Comparison of ENCODE assay signal across 35 cellular contexts in genomic region chr5:14521748-14522147, GRCh38.
"Had no signal": no experiment of that assay in that cellular context is flagged by ENCODE, and none has a peak within 500 bp of the region (broad histone marks: within the 10 kb centered on the region; RNA-seq: fewer than 3 reads in every experiment).

No MANE protein-coding gene starts in this region.

- H3K27me3 ChIP-seq: adrenal gland, cardiac muscle cell, dorsolateral prefrontal cortex, heart right ventricle, left lung, neutrophil, ovary, stomach, thyroid gland had no signal

- H3K4me3 ChIP-seq: adrenal gland, cardiac muscle cell, coronary artery, dorsolateral prefrontal cortex, heart right ventricle, left lung, lower lobe of right lung, ovary, prostate gland, skin epidermis, stomach, thyroid gland had no signal

- H3K36me3 Mint-ChIP-seq: activated CD4-positive, alpha-beta memory T cell treated with anti-CD3 and anti-CD28 coated beads for 36 hours; activated naive CD8-positive, alpha-beta T cell treated with anti-CD3 and anti-CD28 coated beads for 36 hours; natural killer cell treated with Interleukin-12 subunit alpha and Interleukin-12 subunit beta and Interleukin-15 and Interleukin-18, amount 100 ng/mL, for 72 hours had no signal

- H3K9me3 ChIP-seq: adrenal gland, heart right ventricle, left lung, lower lobe of right lung, neutrophil, ovary, prostate gland, stomach, thyroid gland had no signal

- DNase-seq: activated CD4-positive, alpha-beta memory T cell treated with anti-CD3 and anti-CD28 coated beads for 36 hours; activated CD4-positive, alpha-beta T cell treated with anti-CD3 and anti-CD28 coated beads, Interleukin-2, amount 10 ng/mL, durations not matched to agents 24 days and 14 days; activated CD4-positive, CD25-positive, alpha-beta regulatory T cell treated with anti-CD3 and anti-CD28 coated beads, Interleukin-2, amount 50 U/mL, for 72 hours; activated CD8-positive, alpha-beta memory T cell treated with anti-CD3 and anti-CD28 coated beads, Interleukin-2, amount 50 U/mL, for 4 hours; activated effector memory CD4-positive, alpha-beta T cell treated with anti-CD3 and anti-CD28 coated beads, Interleukin-2, amount 50 U/mL, for 16 hours; activated naive CD4-positive, alpha-beta T cell treated with anti-CD3 and anti-CD28 coated beads for 36 hours; activated naive CD8-positive, alpha-beta T cell treated with anti-CD3 and anti-CD28 coated beads for 36 hours; activated T-cell treated with anti-CD3 and anti-CD28 coated beads, Interleukin-2, amount 50 U/mL, for 1 hour; adrenal gland; aorta; dorsolateral prefrontal cortex; effector memory CD4-positive, alpha-beta T cell; erythroblast; heart right ventricle; left lung; lower lobe of right lung; mesendoderm; ovary; retina; stimulated activated CD4-positive, alpha-beta T cell treated with anti-CD3 and anti-CD28 coated beads, Interleukin-12 subunit alpha, Interleukin-12 subunit beta, amount 100 ng/mL, for 4 hours; stimulated activated CD4-positive, alpha-beta T cell treated with anti-CD3 and anti-CD28 coated beads, Interleukin-4, amount 100 ng/mL, for 1 hour; stomach; T-helper 9 cell; thyroid gland; WERI-Rb-1 had no signal

- H3K4me3 Mint-ChIP-seq: activated CD4-positive, alpha-beta memory T cell treated with anti-CD3 and anti-CD28 coated beads for 36 hours; activated CD4-positive, alpha-beta T cell treated with anti-CD3 and anti-CD28 coated beads, Interleukin-2, amount 10 ng/mL, durations not matched to agents 24 days and 14 days; activated naive CD4-positive, alpha-beta T cell treated with anti-CD3 and anti-CD28 coated beads for 36 hours; activated naive CD8-positive, alpha-beta T cell treated with anti-CD3 and anti-CD28 coated beads for 36 hours; activated T-helper 1 cell treated with anti-CD3 and anti-CD28 coated beads, Interleukin-12 subunit alpha, Interleukin-12 subunit beta, Interleukin-2, Interleukin-4 antibody, amounts not matched to agents 30 ng/mL and 10 ng/mL and 1 ng/mL, durations not matched to agents 14 hours and 24 hours and 36 hours; brain; natural killer cell treated with Interleukin-12 subunit alpha and Interleukin-12 subunit beta and Interleukin-15 and Interleukin-18, amount 100 ng/mL, for 72 hours; T-helper 1 cell treated with Interleukin-12 subunit alpha and Interleukin-12 subunit beta and Interleukin-4 antibody, amounts not matched to agents 30 μg/mL and 1 μg/mL, for 36 hours had no signal

- H3K9me3 Mint-ChIP-seq: activated CD4-positive, alpha-beta memory T cell treated with anti-CD3 and anti-CD28 coated beads for 36 hours; activated CD4-positive, alpha-beta T cell treated with anti-CD3 and anti-CD28 coated beads, Interleukin-2, amount 10 ng/mL, durations not matched to agents 24 days and 14 days; activated naive CD4-positive, alpha-beta T cell treated with anti-CD3 and anti-CD28 coated beads for 36 hours had no signal

- H3K36me3 ChIP-seq: adrenal gland, cardiac muscle cell, heart right ventricle, left lung, lower lobe of right lung, neutrophil, ovary, prostate gland, stomach, thyroid gland, WERI-Rb-1 had no signal

- H3K4me1 ChIP-seq: adrenal gland, heart right ventricle, left lung, lower lobe of right lung, thyroid gland had no signal

- H3K4me1 Mint-ChIP-seq: activated CD4-positive, alpha-beta T cell treated with anti-CD3 and anti-CD28 coated beads, Interleukin-2, amount 10 ng/mL, durations not matched to agents 24 days and 14 days; activated naive CD8-positive, alpha-beta T cell treated with anti-CD3 and anti-CD28 coated beads for 36 hours; brain had no signal

- H3K27ac Mint-ChIP-seq: activated CD4-positive, alpha-beta memory T cell treated with anti-CD3 and anti-CD28 coated beads for 36 hours; activated CD4-positive, alpha-beta T cell treated with anti-CD3 and anti-CD28 coated beads, Interleukin-2, amount 10 ng/mL, durations not matched to agents 24 days and 14 days; activated naive CD4-positive, alpha-beta T cell treated with anti-CD3 and anti-CD28 coated beads for 36 hours; activated naive CD8-positive, alpha-beta T cell treated with anti-CD3 and anti-CD28 coated beads for 36 hours; activated T-helper 1 cell treated with anti-CD3 and anti-CD28 coated beads, Interleukin-12 subunit alpha, Interleukin-12 subunit beta, Interleukin-2, Interleukin-4 antibody, amounts not matched to agents 30 ng/mL and 10 ng/mL and 1 ng/mL, durations not matched to agents 14 hours and 24 hours and 36 hours; brain; natural killer cell treated with Interleukin-12 subunit alpha and Interleukin-12 subunit beta and Interleukin-15 and Interleukin-18, amount 100 ng/mL, for 72 hours; T-helper 1 cell treated with Interleukin-12 subunit alpha and Interleukin-12 subunit beta and Interleukin-4 antibody, amounts not matched to agents 30 μg/mL and 1 μg/mL, for 36 hours had no signal

- H3K27ac ChIP-seq: adrenal gland, cardiac muscle cell, coronary artery, dorsolateral prefrontal cortex, heart right ventricle, left lung, lower lobe of right lung, neutrophil, ovary, prostate gland, skin epidermis, stomach, thyroid gland, WERI-Rb-1 had no signal

- ATAC-seq: heart right ventricle; left lung; lower lobe of right lung; natural killer cell treated with Interleukin-12 subunit alpha and Interleukin-12 subunit beta and Interleukin-15 and Interleukin-18, amount 100 ng/mL, for 72 hours; sciatic nerve had no signal

- H3K27me3 Mint-ChIP-seq: activated CD4-positive, alpha-beta T cell treated with anti-CD3 and anti-CD28 coated beads, Interleukin-2, amount 10 ng/mL, durations not matched to agents 24 days and 14 days; brain; natural killer cell treated with Interleukin-12 subunit alpha and Interleukin-12 subunit beta and Interleukin-15 and Interleukin-18, amount 100 ng/mL, for 72 hours had no signal
